Comparison of ENCODE assay signal across 8 cellular contexts in the genomic region with DNA sequence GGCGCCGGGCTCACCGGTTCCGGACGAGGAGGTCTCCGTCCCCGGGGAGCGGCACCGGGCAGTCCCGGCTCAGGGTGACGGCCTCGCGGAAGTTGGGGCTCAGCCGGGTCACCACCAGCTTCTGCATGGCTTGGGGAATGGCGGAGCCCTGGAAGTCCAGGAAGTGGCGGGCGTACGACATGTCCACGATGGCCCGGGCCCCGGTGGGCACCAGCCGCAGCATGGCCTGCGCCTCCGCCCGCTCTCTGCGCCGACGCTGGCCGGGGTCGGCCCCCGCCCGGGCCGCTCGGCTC. TPM values are rescaled to one million over a fixed set of nuclear protein-coding genes. Genes with fewer than 3 reads are reported as not detected.
A peak's percentile ranks its signal among the peaks of the same experiment; 100 is the strongest.
DNase-seq lines count a peak whose midpoint lies in the region; ATAC-seq and TF ChIP-seq lines count a peak whose summit lies in the region.

No MANE protein-coding gene starts in this region.

- peak in 1 of 2 donors; percentile 27 for TF ChIP-seq POLR2A in tibial nerve (IDR thresholded peaks at IDR 0.05)

- H3K4me3 ChIP-seq in adipocyte (ENCODE audit: low read length) (peak overlapping the region; percentile 93), liver (ENCODE audit: low read depth in 1 of 3, low read length in 3 of 3) (peak overlapping the region; percentile 76 to 92 (median 91)), tibial nerve (peak overlapping the region; percentile 63 to 100 (median 84))

- H3K36me3 ChIP-seq in adipocyte (ENCODE audit: control insufficient read depth, insufficient read depth, low read length, severe bottlenecking) (no peaks in the 10 kb centered on the region), liver (ENCODE audit: control insufficient read depth in 4 of 4, insufficient read depth in 3 of 4, low read depth in 1 of 4, low read length in 3 of 4) (no peaks in the 10 kb centered on the region), tibial nerve (no peaks in the 10 kb centered on the region)

- no peak for TF ChIP-seq EP300 in tibial nerve (IDR thresholded peaks at IDR 0.05)

- H3K27me3 ChIP-seq in adipocyte (replicated peaks; ENCODE audit: control insufficient read depth, insufficient read depth, low read length) (no peaks in the 10 kb centered on the region), liver (ENCODE audit: control insufficient read depth in 4 of 4, insufficient read depth in 4 of 4, low read length in 3 of 4) (no peaks in the 10 kb centered on the region), tibial nerve (no peaks in the 10 kb centered on the region)

- TF ChIP-seq CTCF in liver (IDR thresholded peaks at IDR 0.05; ENCODE audit: low read depth, low read length, missing input control) (no peak), tibial nerve (IDR thresholded peaks at IDR 0.05) (no peak)

- ATAC-seq in HG03280 (IDR thresholded peaks at IDR 0.05; ENCODE audit: unreplicated experiment), result peak; percentile 13

- DNase-seq in stimulated activated CD4-positive, alpha-beta T cell treated with anti-CD3 and anti-CD28 coated beads, TNF-alpha, amount 100 ng/mL, for 24 hours (ENCODE audit: low read depth in 3 of 3), result peak in 2 of 3 experiments; percentile 11 to 38
- DNase-seq in stimulated activated CD4-positive, alpha-beta T cell treated with anti-CD3 and anti-CD28 coated beads, Interleukin-4, amount 100 ng/mL, for 4 hours, result no peak
- DNase-seq in adipocyte (ENCODE audit: low read depth) (no peak), tibial nerve (ENCODE audit: low spot score in 2 of 2) (no peak), NCI-H2171 treated with DMSO at 0.1 percent for 48 hours (lab: John Stamatoyannopoulos, UW) (no peak), NCI-H774 (lab: John Stamatoyannopoulos, UW) (no peak)

- H3K9ac ChIP-seq in adipocyte (ENCODE audit: low read length), result peak overlapping the region; percentile 82
- H3K9ac ChIP-seq in liver (ENCODE audit: low read depth in 1 of 2, low read length in 2 of 2), result peak overlapping the region in 1 of 2 donors; percentile 80

- WGBS in liver, result under 1% methylated on average over 34 of the region's 34 CpGs
- WGBS in tibial nerve, 2 donors, result 0 to 1% methylated on average over 10 to 26 of the region's 34 CpGs

- H3K27ac ChIP-seq in liver (ENCODE audit: low read depth in 1 of 2, low read length in 2 of 2) (peak overlapping the region; percentile 94 to 97), tibial nerve (peak overlapping the region; percentile 94 to 97 (median 96))

- no peaks in the 10 kb centered on the region for H3K9me3 ChIP-seq in adipocyte (ENCODE audit: control insufficient read depth, low read length)
- no peaks in the 10 kb centered on the region for H3K9me3 ChIP-seq in liver (ENCODE audit: control insufficient read depth in 4 of 4, low read length in 3 of 4)
- H3K9me3 ChIP-seq in tibial nerve, result no peaks in the 10 kb centered on the region

- no peak for TF ChIP-seq RAD21 in liver (IDR thresholded peaks at IDR 0.05)

- H3K4me1 ChIP-seq in adipocyte (ENCODE audit: control insufficient read depth, insufficient read depth, low read length) (peaks cover 50% of the 10 kb centered on the region), liver (ENCODE audit: control insufficient read depth in 4 of 4, insufficient read depth in 4 of 4, low read length in 3 of 4) (peaks cover 11 to 57% (median 39%) of the 10 kb centered on the region in 4 donors), tibial nerve (peaks cover 0 to 62% (median 45%) of the 10 kb centered on the region in 4 donors)

TF ChIP-seq in liver, 16 proteins besides CTCF, POLR2A, EP300 and RAD21:
- no peak for TF ChIP-seq HNF4G (IDR thresholded peaks at IDR 0.05)
- TF ChIP-seq NR2F2 (IDR thresholded peaks at IDR 0.05), result no peak
- TF ChIP-seq SP1 (IDR thresholded peaks at IDR 0.05), result no peak
- no peak for TF ChIP-seq HNF4A (conservative IDR thresholded peaks at IDR 0.05)

RNA-seq across cellular contexts. Expression of a gene that starts 0.2 kb away (rescaled TPM):
- 10 to 100 TPM in 1 of 2 donors, 1 to 10 TPM in 1; 6.8 to 14.2 TPM for total RNA-seq in liver
- 10 to 100 TPM in 1 of 2 donors, 1 to 10 TPM in 1; 8.5 to 18.7 TPM for polyA plus RNA-seq in liver
- 10 to 100 TPM; 12.7 to 35.9 (median 24.5) TPM for total RNA-seq in tibial nerve

RNA-seq across cellular contexts. Expression of a gene that starts 1.8 kb away (rescaled TPM):
- 1 to 10 TPM; 4.2 to 6.6 TPM for total RNA-seq in liver
- polyA plus RNA-seq in liver, result 1 to 10 TPM; 5.6 TPM
- 10 to 100 TPM; 15.6 to 23.7 (median 18.3) TPM for total RNA-seq in tibial nerve

Comparison
In these comparisons a context has a peak if more than half of its experiments do, and no peak if none do; other contexts are left out.
1. DNase-seq: peak in stimulated activated CD4-positive, alpha-beta T cell treated with anti-CD3 and anti-CD28 coated beads, TNF-alpha, amount 100 ng/mL, for 24 hours (2 of 3); none in stimulated activated CD4-positive, alpha-beta T cell treated with anti-CD3 and anti-CD28 coated beads, Interleukin-4, amount 100 ng/mL, for 4 hours (0 of 2), adipocyte (single experiment), tibial nerve (0 of 2), NCI-H2171 treated with DMSO at 0.1 percent for 48 hours (single experiment) and NCI-H774 (single experiment).
2. Peak in every context shown above with its lines, with median percentiles within 50 percentile points of each other: H3K4me3 ChIP-seq.